ENCODE assay signal across 10 cellular contexts in the genomic region with DNA sequence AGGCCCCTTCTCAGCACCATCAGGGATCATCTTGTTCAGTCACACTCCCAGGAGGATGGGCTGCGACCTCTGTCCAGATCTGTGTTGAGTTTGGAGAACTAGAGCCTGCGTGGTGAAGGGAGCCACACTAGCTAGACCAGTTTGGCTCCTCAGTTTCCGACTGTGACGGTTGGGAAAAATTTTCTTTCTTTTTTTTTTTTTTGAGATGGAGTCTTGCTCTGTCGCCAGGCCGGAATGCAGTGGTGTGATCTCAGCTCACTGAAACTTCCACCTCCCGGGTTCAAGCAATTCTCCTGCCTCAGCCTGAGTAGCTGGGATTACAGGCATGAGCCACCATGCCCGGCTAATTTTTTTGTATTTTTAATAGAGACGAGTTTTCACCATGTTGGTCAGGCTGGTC. TPM values are rescaled to one million over a fixed set of nuclear protein-coding genes. Genes with fewer than 3 reads are reported as not detected.
"Had no signal": no experiment of that assay in that cellular context is flagged by ENCODE, and none has a peak within 500 bp of the region (broad histone marks: within the 10 kb centered on the region; RNA-seq: fewer than 3 reads in every experiment).

No MANE protein-coding gene starts in this region.

RNA-seq across cellular contexts. Expression of gene ZNF205, which starts 27.2 kb away (rescaled TPM):
- total RNA-seq: activated CD4-positive, alpha-beta T cell treated with anti-CD3 and anti-CD28 coated beads, Interleukin-2, amount 10 ng/mL, durations not matched to agents 7 days and 5 days had no signal

RNA-seq across cellular contexts. Expression of gene ZSCAN10, which starts 40.5 kb away (rescaled TPM):
- total RNA-seq: activated T-helper 1 cell treated with anti-CD3 and anti-CD28 coated beads, Interleukin-12 subunit alpha, Interleukin-12 subunit beta, Interleukin-2, Interleukin-4 antibody, amounts not matched to agents 30 ng/mL and 10 ng/mL and 1 ng/mL, durations not matched to agents 14 hours and 24 hours and 36 hours; M059J; PC-3 had no signal
- polyA plus RNA-seq: K562 had no signal

RNA-seq across cellular contexts. Expression of gene OR1F1, which starts 48.4 kb away (rescaled TPM):
- total RNA-seq: activated CD4-positive, alpha-beta T cell treated with anti-CD3 and anti-CD28 coated beads for 36 hours; activated CD4-positive, alpha-beta T cell treated with anti-CD3 and anti-CD28 coated beads, Interleukin-2, amount 10 ng/mL, durations not matched to agents 7 days and 5 days; activated naive CD4-positive, alpha-beta T cell treated with anti-CD3 and anti-CD28 coated beads for 36 hours; activated naive CD4-positive, alpha-beta T cell treated with anti-CD3 and anti-CD28 coated beads, Interleukin-2, amount 50 U/mL, for 72 hours; activated T-cell treated with anti-CD3 and anti-CD28 coated beads, Interleukin-2, amount 50 U/mL, for 4 hours; activated T-helper 1 cell treated with anti-CD3 and anti-CD28 coated beads, Interleukin-12 subunit alpha, Interleukin-12 subunit beta, Interleukin-2, Interleukin-4 antibody, amounts not matched to agents 30 ng/mL and 10 ng/mL and 1 ng/mL, durations not matched to agents 14 hours and 24 hours and 36 hours; adrenal gland; M059J; PC-3 had no signal
- polyA plus RNA-seq: adrenal gland had no signal
